ENCODE assay signal across 1 cellular context in the genomic region with DNA sequence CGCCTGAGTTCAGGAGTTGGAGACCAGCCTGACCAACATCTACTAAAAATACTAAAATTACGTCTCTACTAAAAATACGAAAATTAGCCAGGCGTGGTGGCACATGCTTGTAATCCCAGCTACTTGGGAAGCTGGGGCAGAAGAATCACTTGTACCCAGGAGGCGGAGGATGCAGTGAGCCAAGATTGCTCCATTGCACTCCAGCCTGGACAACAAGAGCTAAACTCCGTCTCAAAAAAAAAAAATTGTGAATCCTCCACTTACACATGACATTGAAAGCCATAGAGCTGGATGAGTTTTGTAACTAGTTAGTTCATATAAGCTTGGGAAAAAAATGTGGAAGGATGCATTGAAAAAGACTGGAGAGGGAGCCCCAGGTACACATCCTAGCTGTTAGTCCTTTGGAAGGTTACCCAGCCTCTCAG.
TF ChIP-seq lines count a peak whose summit lies in the region.

No MANE protein-coding gene starts in this region.

TF ChIP-seq in neural cell, 6 proteins besides CTCF, POLR2A, EP300 and RAD21 (continued from another document):
- TF ChIP-seq EZH2 (IDR thresholded peaks at IDR 0.05; ENCODE audit: borderline replicate concordance, insufficient read depth, low read length, poor library complexity, severe bottlenecking) = no peak
- TF ChIP-seq POLR2AphosphoS5 (IDR thresholded peaks at IDR 0.05) = no peak
- TF ChIP-seq MXI1 (conservative IDR thresholded peaks at IDR 0.05; ENCODE audit: poor library complexity, severe bottlenecking) = no peak
- no peak for TF ChIP-seq SMC3 (conservative IDR thresholded peaks at IDR 0.05; ENCODE audit: poor library complexity)
